In genomic region chr20:62122659-62123449, GRCh38 we compare ENCODE assay signal across 8 cellular contexts. TPM values are rescaled to one million over a fixed set of nuclear protein-coding genes. Genes with fewer than 3 reads are reported as not detected.
DNase-seq lines count a peak whose midpoint lies in the region; ATAC-seq, FAIRE-seq and TF ChIP-seq lines count a peak whose summit lies in the region.

No MANE protein-coding gene starts in this region.

- peaks cover 13% of the 10 kb centered on the region for H4K20me1 ChIP-seq in OCI-LY7 (ENCODE audit: insufficient read depth, low read length)

- peak overlapping the region; percentile 47 for H3K27ac ChIP-seq in OCI-LY7 (ENCODE audit: low read depth, low read length, poor library complexity, severe bottlenecking)
- H3K27ac ChIP-seq in small intestine (ENCODE audit: low read depth in 1 of 2, low read length in 1 of 2), result peak overlapping the region; percentile 49 to 83

- H3K27me3 ChIP-seq in BE2C (no peaks in the 10 kb centered on the region), small intestine (ENCODE audit: control insufficient read depth in 2 of 2, insufficient read depth in 2 of 2, low read length in 2 of 2) (no peaks in the 10 kb centered on the region)

- no peaks in the 10 kb centered on the region for H3K9me3 Mint-ChIP-seq in activated naive CD8-positive, alpha-beta T cell treated with anti-CD3 and anti-CD28 coated beads, Interleukin-2, amount 10 ng/mL, durations not matched to agents 7 days and 5 days

- H3K79me2 ChIP-seq in OCI-LY7 (ENCODE audit: insufficient read depth, low read depth, low read length), result peaks cover 20% of the 10 kb centered on the region

- peak overlapping the region; percentile 82 for H3K4me3 Mint-ChIP-seq in activated naive CD8-positive, alpha-beta T cell treated with anti-CD3 and anti-CD28 coated beads, Interleukin-2, amount 10 ng/mL, durations not matched to agents 7 days and 5 days

- no peak for FAIRE-seq in small intestine (lab: Jason Lieb, UNC)

- H3K4me3 ChIP-seq in BE2C (ENCODE audit: low read depth, low read length) (peak overlapping the region; percentile 74), OCI-LY7 (ENCODE audit: low read depth, low read length, poor library complexity, severe bottlenecking) (peak overlapping the region; percentile 88), iPS-11a (ENCODE audit: low read depth, low read length) (peak overlapping the region; percentile 81), small intestine (ENCODE audit: low read depth in 1 of 2, low read length in 2 of 2) (peak overlapping the region; percentile 86 to 91)

- peak overlapping the region; percentile 85 for H3K4me2 ChIP-seq in OCI-LY7 (ENCODE audit: low read length)

- CTCF ChIA-PET in OCI-LY7 (lab: Charles Lee; ENCODE audit: unreplicated experiment), result interaction anchor here (0.6 to 1.2 kb wide), 2 partner anchors 57 to 112 kb away, joined by 3 to 4 read pairs; partner anchors contain the start of gene TAF4

- POLR2A ChIA-PET in OCI-LY7 (lab: Charles Lee), result interaction anchor here (0.5 to 1.0 kb wide), 3 partner anchors 56 to 87 kb away, joined by 3 read pairs; no protein-coding TSS in a partner anchor
- POLR2A ChIA-PET in activated naive CD8-positive, alpha-beta T cell treated with anti-CD3 and anti-CD28 coated beads, Interleukin-2, amount 10 ng/mL, durations not matched to agents 7 days and 5 days (lab: Charles Lee), result interaction anchor here (0.6 to 8.7 kb wide), 6 partner anchors 13 to 671 kb away, joined by 3 to 111 read pairs (median 4); partner anchors contain the start of genes PSMA7, SS18L1 and TAF4

- H3K27ac Mint-ChIP-seq in activated naive CD8-positive, alpha-beta T cell treated with anti-CD3 and anti-CD28 coated beads, Interleukin-2, amount 10 ng/mL, durations not matched to agents 7 days and 5 days, result no peak overlapping the region

- intact Hi-C loops in OCI-LY7 (cut with micrococcal nuclease; ENCODE audit: unreplicated experiment), result loop anchor here (1.0 to 2.0 kb wide), 4 partner anchors 20 to 120 kb away; partner anchors contain the start of genes PSMA7 and SS18L1

- peaks cover 6% of the 10 kb centered on the region; the same call in 1 of the 2 replicates for H3K4me1 ChIP-seq in BE2C
- peaks cover 34% of the 10 kb centered on the region for H3K4me1 ChIP-seq in OCI-LY7 (ENCODE audit: insufficient read depth, low read length, poor library complexity, severe bottlenecking)
- H3K4me1 ChIP-seq in small intestine (ENCODE audit: control insufficient read depth in 2 of 2, insufficient read depth in 1 of 2, low read depth in 1 of 2, low read length in 1 of 2), result peaks cover 3 to 10% of the 10 kb centered on the region in 2 donors

- no peak for TF ChIP-seq CTCF in BE2C (IDR thresholded peaks at IDR 0.05; ENCODE audit: low read depth, low read length)
- TF ChIP-seq CTCF in OCI-LY7 (conservative IDR thresholded peaks at IDR 0.05; ENCODE audit: low read length), result no peak

- no peaks in the 10 kb centered on the region for H3K27me3 Mint-ChIP-seq in activated naive CD8-positive, alpha-beta T cell treated with anti-CD3 and anti-CD28 coated beads, Interleukin-2, amount 10 ng/mL, durations not matched to agents 7 days and 5 days

- peak; percentile 52 for DNase-seq in BE2C
- peak; percentile 59 for DNase-seq in OCI-LY7 (ENCODE audit: low spot score)
- DNase-seq in activated naive CD8-positive, alpha-beta T cell treated with anti-CD3 and anti-CD28 coated beads, Interleukin-2, amount 10 ng/mL, durations not matched to agents 7 days and 5 days, result peak; percentile 64
- DNase-seq in small intestine, result peak; percentile 40
- DNase-seq in putamen (ENCODE audit: low spot score), result no peak

- H2AFZ ChIP-seq in OCI-LY7 (ENCODE audit: low read length), result no peak overlapping the region

- peaks cover 39% of the 10 kb centered on the region for H3K36me3 ChIP-seq in BE2C
- H3K36me3 ChIP-seq in OCI-LY7 (ENCODE audit: insufficient read depth, low read length), result peaks cover 45% of the 10 kb centered on the region
- peaks cover 0 to 12% of the 10 kb centered on the region in 2 donors for H3K36me3 ChIP-seq in small intestine (ENCODE audit: control insufficient read depth in 2 of 2, insufficient read depth in 2 of 2, low read length in 2 of 2)

- H3K36me3 Mint-ChIP-seq in activated naive CD8-positive, alpha-beta T cell treated with anti-CD3 and anti-CD28 coated beads, Interleukin-2, amount 10 ng/mL, durations not matched to agents 7 days and 5 days, result peaks cover 11% of the 10 kb centered on the region

- WGBS in small intestine, 3 donors, result 0 to 1% (median 0%) methylated on average over 35 to 76 of the region's 76 CpGs

- peak; percentile 22 for ATAC-seq in GM18907 (IDR thresholded peaks at IDR 0.05; ENCODE audit: unreplicated experiment)
- peak; percentile 13 for ATAC-seq in HG03135 (IDR thresholded peaks at IDR 0.05; ENCODE audit: unreplicated experiment)
- no peak for ATAC-seq in activated naive CD8-positive, alpha-beta T cell treated with anti-CD3 and anti-CD28 coated beads, Interleukin-2, amount 10 ng/mL, durations not matched to agents 7 days and 5 days (ENCODE audit: low read depth)

- BruUV-seq in OCI-LY7 (replicated peaks; lab: Mats Ljungman, UMichigan), result no TSS peak

- peaks cover 31% of the 10 kb centered on the region for H3K4me1 Mint-ChIP-seq in activated naive CD8-positive, alpha-beta T cell treated with anti-CD3 and anti-CD28 coated beads, Interleukin-2, amount 10 ng/mL, durations not matched to agents 7 days and 5 days

- H3K9me2 ChIP-seq in OCI-LY7 (ENCODE audit: insufficient read depth, low read length), result no peaks in the 10 kb centered on the region

- no peaks in the 10 kb centered on the region for H3K9me3 ChIP-seq in BE2C
- no peaks in the 10 kb centered on the region for H3K9me3 ChIP-seq in OCI-LY7 (ENCODE audit: low read length)
- no peaks in the 10 kb centered on the region for H3K9me3 ChIP-seq in small intestine (ENCODE audit: control insufficient read depth, low read depth)

RNA-seq across cellular contexts. Expression of gene LSM14B, which starts 0.6 kb away (rescaled TPM):
- polyA plus RNA-seq in BE2C (2012; ENCODE audit: insufficient read depth, insufficient read length, low read depth), result 65.6 TPM
- 44.7 and 54.2 TPM in 2 replicates for total RNA-seq in OCI-LY7 (2014; rRNA removed; shearing (Covaris generic))
- total RNA-seq in OCI-LY7 (2022), result 53.7 and 54.4 TPM in 2 replicates
- 10 to 100 TPM; 45.1 to 45.5 TPM for total RNA-seq in activated naive CD8-positive, alpha-beta T cell treated with anti-CD3 and anti-CD28 coated beads, Interleukin-2, amount 10 ng/mL, durations not matched to agents 7 days and 5 days
- 10 to 100 TPM; 11.9 to 23.3 (median 13.0) TPM for polyA plus RNA-seq in small intestine

RNA-seq across cellular contexts. Expression of gene PSMA7, which starts 20.3 kb away (rescaled TPM):
- polyA plus RNA-seq in BE2C (2012; ENCODE audit: insufficient read depth, insufficient read length, low read depth), result 626 TPM
- total RNA-seq in OCI-LY7 (2014; rRNA removed; shearing (Covaris generic)), result 247 and 362 TPM in 2 replicates
- total RNA-seq in OCI-LY7 (2022), result 223 and 266 TPM in 2 replicates
- total RNA-seq in activated naive CD8-positive, alpha-beta T cell treated with anti-CD3 and anti-CD28 coated beads, Interleukin-2, amount 10 ng/mL, durations not matched to agents 7 days and 5 days, result 100 to 1,000 TPM; 219 to 236 TPM
- 100 to 1,000 TPM; 307 to 378 (median 313) TPM for polyA plus RNA-seq in small intestine

RNA-seq across cellular contexts. Expression of gene SS18L1, which starts 20.7 kb away (rescaled TPM):
- 65.5 TPM for polyA plus RNA-seq in BE2C (2012; ENCODE audit: insufficient read depth, insufficient read length, low read depth)
- total RNA-seq in OCI-LY7 (2014; rRNA removed; shearing (Covaris generic)), result 13.0 and 17.0 TPM in 2 replicates
- total RNA-seq in OCI-LY7 (2022), result 16.8 and 17.7 TPM in 2 replicates
- total RNA-seq in activated naive CD8-positive, alpha-beta T cell treated with anti-CD3 and anti-CD28 coated beads, Interleukin-2, amount 10 ng/mL, durations not matched to agents 7 days and 5 days, result 10 to 100 TPM; 21.0 to 23.3 TPM
- polyA plus RNA-seq in small intestine, result 10 to 100 TPM in 1 of 3 donors, 1 to 10 TPM in 2; 7.5 to 13.0 (median 9.7) TPM

RNA-seq across cellular contexts. Expression of gene TAF4, which starts 57.2 kb away (rescaled TPM):
- polyA plus RNA-seq in BE2C (2012; ENCODE audit: insufficient read depth, insufficient read length, low read depth), result 78.1 TPM
- total RNA-seq in OCI-LY7 (2014; rRNA removed; shearing (Covaris generic)), result 6.7 and 11.2 TPM in 2 replicates
- total RNA-seq in OCI-LY7 (2022), result 28.4 and 38.9 TPM in 2 replicates
- 10 to 100 TPM; 22.6 to 23.8 TPM for total RNA-seq in activated naive CD8-positive, alpha-beta T cell treated with anti-CD3 and anti-CD28 coated beads, Interleukin-2, amount 10 ng/mL, durations not matched to agents 7 days and 5 days
- 1 to 10 TPM; 4.6 to 8.0 (median 7.8) TPM for polyA plus RNA-seq in small intestine

RNA-seq across cellular contexts. Expression of gene MTG2, which starts 60.0 kb away (rescaled TPM):
- 102 TPM for polyA plus RNA-seq in BE2C (2012; ENCODE audit: insufficient read depth, insufficient read length, low read depth)
- total RNA-seq in OCI-LY7 (2014; rRNA removed; shearing (Covaris generic)), result 20.3 and 24.1 TPM in 2 replicates
- 37.5 and 38.6 TPM in 2 replicates for total RNA-seq in OCI-LY7 (2022)
- total RNA-seq in activated naive CD8-positive, alpha-beta T cell treated with anti-CD3 and anti-CD28 coated beads, Interleukin-2, amount 10 ng/mL, durations not matched to agents 7 days and 5 days, result 10 to 100 TPM; 34.9 to 39.5 TPM
- polyA plus RNA-seq in small intestine, result 10 to 100 TPM; 24.9 to 39.4 (median 34.4) TPM
